ENCODE assay signal across 1 cellular context in the genomic region with DNA sequence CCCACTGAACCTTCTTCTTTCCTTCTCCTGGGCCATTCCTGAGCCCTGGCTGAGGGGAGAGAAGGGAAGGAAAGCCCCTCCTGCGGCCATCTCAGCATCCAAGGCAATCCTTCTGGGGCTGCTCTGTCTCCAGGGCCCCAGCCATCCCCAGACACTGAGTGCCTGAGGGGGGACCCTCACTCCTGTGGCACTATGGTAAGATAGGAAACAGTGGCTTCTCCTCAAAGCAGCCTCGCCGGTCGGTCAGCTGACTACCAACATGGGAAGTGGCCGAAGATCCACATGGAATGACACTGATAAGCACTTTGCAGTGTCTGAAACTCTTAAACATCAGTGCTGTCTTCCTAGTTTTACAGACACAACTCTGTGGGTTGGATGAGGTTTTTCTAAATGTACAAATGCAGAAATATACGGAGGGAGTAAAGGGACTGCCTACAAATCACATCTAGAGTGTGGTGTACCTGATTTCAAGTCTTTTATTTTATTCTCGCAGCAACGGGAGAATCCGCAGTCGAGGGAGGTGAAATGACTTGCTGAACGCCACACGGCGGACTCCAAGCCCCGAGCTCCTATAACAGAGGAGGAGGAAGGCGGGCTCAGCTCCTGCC.
TF ChIP-seq lines count a peak whose summit lies in the region.

No MANE protein-coding gene starts in this region.

TF ChIP-seq in K562, 482 proteins besides CTCF, POLR2A, EP300 and RAD21 (continued from another document and continues in another):
- no peak; the same call in 1 of the 2 replicates for TF ChIP-seq POLR2AphosphoS2 (IDR thresholded peaks at IDR 0.05; ENCODE audit: low read length)
- TF ChIP-seq ZNF77 (CRISPR knock-in tag; IDR thresholded peaks at IDR 0.05): no peak
- TF ChIP-seq ZNF512 (tag; IDR thresholded peaks at IDR 0.05): no peak
- TF ChIP-seq MAFK (IDR thresholded peaks at IDR 0.05; ENCODE audit: low read length): no peak
- TF ChIP-seq ZNF134 (CRISPR knock-in tag; conservative IDR thresholded peaks at IDR 0.05): no peak
- no peak for TF ChIP-seq ZNF174 (CRISPR knock-in tag; IDR thresholded peaks at IDR 0.05)
- no peak for TF ChIP-seq XRCC4 (IDR thresholded peaks at IDR 0.05; ENCODE audit: extremely low read depth, insufficient read depth, insufficient read length)
- TF ChIP-seq ZBTB11 (CRISPR knock-in tag; IDR thresholded peaks at IDR 0.05): 0 out of 6 replicates have a peak, but pooled peaks of 1 of the 3 experiments have one; percentile 28
- TF ChIP-seq PCBP2 (IDR thresholded peaks at IDR 0.05; ENCODE audit: low read depth, low read length, poor library complexity, severe bottlenecking): no peak
- TF ChIP-seq ZKSCAN3 (CRISPR knock-in tag; IDR thresholded peaks at IDR 0.05): no peak
- TF ChIP-seq MYNN (IDR thresholded peaks at IDR 0.05): no peak
- TF ChIP-seq MYNN (CRISPR knock-in tag; IDR thresholded peaks at IDR 0.05): no peak
- TF ChIP-seq, protein P1, sequence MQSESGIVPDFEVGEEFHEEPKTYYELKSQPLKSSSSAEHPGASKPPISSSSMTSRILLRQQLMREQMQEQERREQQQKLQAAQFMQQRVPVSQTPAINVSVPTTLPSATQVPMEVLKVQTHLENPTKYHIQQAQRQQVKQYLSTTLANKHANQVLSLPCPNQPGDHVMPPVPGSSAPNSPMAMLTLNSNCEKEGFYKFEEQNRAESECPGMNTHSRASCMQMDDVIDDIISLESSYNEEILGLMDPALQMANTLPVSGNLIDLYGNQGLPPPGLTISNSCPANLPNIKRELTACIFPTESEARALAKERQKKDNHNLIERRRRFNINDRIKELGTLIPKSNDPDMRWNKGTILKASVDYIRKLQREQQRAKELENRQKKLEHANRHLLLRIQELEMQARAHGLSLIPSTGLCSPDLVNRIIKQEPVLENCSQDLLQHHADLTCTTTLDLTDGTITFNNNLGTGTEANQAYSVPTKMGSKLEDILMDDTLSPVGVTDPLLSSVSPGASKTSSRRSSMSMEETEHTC (IDR thresholded peaks at IDR 0.05): no peak
- TF ChIP-seq DIDO1 (tag; IDR thresholded peaks at IDR 0.05; ENCODE audit: low read depth): 0 out of 2 replicates have a peak, but pooled peaks have one; percentile 47
- no peak for TF ChIP-seq CBFB (CRISPR knock-in tag; IDR thresholded peaks at IDR 0.05)
- no peak for TF ChIP-seq E4F1 (CRISPR knock-in tag; IDR thresholded peaks at IDR 0.05; ENCODE audit: borderline replicate concordance)
- no peak for TF ChIP-seq ZNF282 (CRISPR knock-in tag; IDR thresholded peaks at IDR 0.05)
- no peak for TF ChIP-seq ZNF121 (CRISPR knock-in tag; conservative IDR thresholded peaks at IDR 0.05)
- TF ChIP-seq ASH1L (IDR thresholded peaks at IDR 0.05; ENCODE audit: borderline replicate concordance, low read depth, partially characterized antibody): no peak
- no peak for TF ChIP-seq ZNF23 (CRISPR knock-in tag; IDR thresholded peaks at IDR 0.05)
- no peak for TF ChIP-seq LEF1 (IDR thresholded peaks at IDR 0.05)
- no peak for TF ChIP-seq CREB5 (CRISPR knock-in tag; IDR thresholded peaks at IDR 0.05)
- no peak for TF ChIP-seq RBFOX2 (IDR thresholded peaks at IDR 0.05; ENCODE audit: low read depth, low read length)
- TF ChIP-seq, protein P2, sequence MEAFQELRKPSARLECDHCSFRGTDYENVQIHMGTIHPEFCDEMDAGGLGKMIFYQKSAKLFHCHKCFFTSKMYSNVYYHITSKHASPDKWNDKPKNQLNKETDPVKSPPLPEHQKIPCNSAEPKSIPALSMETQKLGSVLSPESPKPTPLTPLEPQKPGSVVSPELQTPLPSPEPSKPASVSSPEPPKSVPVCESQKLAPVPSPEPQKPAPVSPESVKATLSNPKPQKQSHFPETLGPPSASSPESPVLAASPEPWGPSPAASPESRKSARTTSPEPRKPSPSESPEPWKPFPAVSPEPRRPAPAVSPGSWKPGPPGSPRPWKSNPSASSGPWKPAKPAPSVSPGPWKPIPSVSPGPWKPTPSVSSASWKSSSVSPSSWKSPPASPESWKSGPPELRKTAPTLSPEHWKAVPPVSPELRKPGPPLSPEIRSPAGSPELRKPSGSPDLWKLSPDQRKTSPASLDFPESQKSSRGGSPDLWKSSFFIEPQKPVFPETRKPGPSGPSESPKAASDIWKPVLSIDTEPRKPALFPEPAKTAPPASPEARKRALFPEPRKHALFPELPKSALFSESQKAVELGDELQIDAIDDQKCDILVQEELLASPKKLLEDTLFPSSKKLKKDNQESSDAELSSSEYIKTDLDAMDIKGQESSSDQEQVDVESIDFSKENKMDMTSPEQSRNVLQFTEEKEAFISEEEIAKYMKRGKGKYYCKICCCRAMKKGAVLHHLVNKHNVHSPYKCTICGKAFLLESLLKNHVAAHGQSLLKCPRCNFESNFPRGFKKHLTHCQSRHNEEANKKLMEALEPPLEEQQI (IDR thresholded peaks at IDR 0.05): no peak
- TF ChIP-seq SMARCA5 (IDR thresholded peaks at IDR 0.05): no peak
- TF ChIP-seq IFI16 (CRISPR knock-in tag; IDR thresholded peaks at IDR 0.05): no peak
- TF ChIP-seq VEZF1 (CRISPR knock-in tag; IDR thresholded peaks at IDR 0.05): no peak
- TF ChIP-seq, protein P3, sequence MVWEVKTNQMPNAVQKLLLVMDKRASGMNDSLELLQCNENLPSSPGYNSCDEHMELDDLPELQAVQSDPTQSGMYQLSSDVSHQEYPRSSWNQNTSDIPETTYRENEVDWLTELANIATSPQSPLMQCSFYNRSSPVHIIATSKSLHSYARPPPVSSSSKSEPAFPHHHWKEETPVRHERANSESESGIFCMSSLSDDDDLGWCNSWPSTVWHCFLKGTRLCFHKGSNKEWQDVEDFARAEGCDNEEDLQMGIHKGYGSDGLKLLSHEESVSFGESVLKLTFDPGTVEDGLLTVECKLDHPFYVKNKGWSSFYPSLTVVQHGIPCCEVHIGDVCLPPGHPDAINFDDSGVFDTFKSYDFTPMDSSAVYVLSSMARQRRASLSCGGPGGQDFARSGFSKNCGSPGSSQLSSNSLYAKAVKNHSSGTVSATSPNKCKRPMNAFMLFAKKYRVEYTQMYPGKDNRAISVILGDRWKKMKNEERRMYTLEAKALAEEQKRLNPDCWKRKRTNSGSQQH (CRISPR knock-in tag; IDR thresholded peaks at IDR 0.05): no peak
- TF ChIP-seq MBD2 (IDR thresholded peaks at IDR 0.05; ENCODE audit: borderline replicate concordance, low read depth): no peak
- no peak for TF ChIP-seq TSHZ1 (CRISPR knock-in tag; IDR thresholded peaks at IDR 0.05)
- no peak for TF ChIP-seq ZNF408 (CRISPR knock-in tag; IDR thresholded peaks at IDR 0.05; ENCODE audit: low read depth)
- TF ChIP-seq DMBX1 (CRISPR knock-in tag; IDR thresholded peaks at IDR 0.05; ENCODE audit: borderline replicate concordance): peak; percentile 50; the same call in 1 of the 2 replicates
- TF ChIP-seq HDGF (IDR thresholded peaks at IDR 0.05): no peak
- TF ChIP-seq ZNF232 (CRISPR knock-in tag; IDR thresholded peaks at IDR 0.05): no peak
- TF ChIP-seq, protein P4, sequence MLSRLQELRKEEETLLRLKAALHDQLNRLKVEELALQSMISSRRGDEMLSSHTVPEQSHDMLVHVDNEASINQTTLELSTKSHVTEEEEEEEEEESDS (CRISPR knock-in tag; IDR thresholded peaks at IDR 0.05): no peak
- TF ChIP-seq, protein P5, sequence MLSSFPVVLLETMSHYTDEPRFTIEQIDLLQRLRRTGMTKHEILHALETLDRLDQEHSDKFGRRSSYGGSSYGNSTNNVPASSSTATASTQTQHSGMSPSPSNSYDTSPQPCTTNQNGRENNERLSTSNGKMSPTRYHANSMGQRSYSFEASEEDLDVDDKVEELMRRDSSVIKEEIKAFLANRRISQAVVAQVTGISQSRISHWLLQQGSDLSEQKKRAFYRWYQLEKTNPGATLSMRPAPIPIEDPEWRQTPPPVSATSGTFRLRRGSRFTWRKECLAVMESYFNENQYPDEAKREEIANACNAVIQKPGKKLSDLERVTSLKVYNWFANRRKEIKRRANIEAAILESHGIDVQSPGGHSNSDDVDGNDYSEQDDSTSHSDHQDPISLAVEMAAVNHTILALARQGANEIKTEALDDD (IDR thresholded peaks at IDR 0.05): no peak
- TF ChIP-seq LCOR (CRISPR knock-in tag; IDR thresholded peaks at IDR 0.05): no peak
